Comparison of ENCODE assay signal across 8 cellular contexts in genomic region chr1:26862781-26863676, GRCh38. TPM values are rescaled to one million over a fixed set of nuclear protein-coding genes. Genes with fewer than 3 reads are reported as not detected.
DNase-seq lines count a peak whose midpoint lies in the region; ATAC-seq, FAIRE-seq and TF ChIP-seq lines count a peak whose summit lies in the region.

Gene SFN, plus strand, starts transcription at chr1:26863149. Its CDS starts 64 bp downstream, at chr1:26863213.

- no peak for TF ChIP-seq RAD21 in HepG2 (CRISPR knock-in tag; IDR thresholded peaks at IDR 0.05)

- TF ChIP-seq CTCF in C4-2B (conservative IDR thresholded peaks at IDR 0.05) (no peak; the same call in 1 of the 2 replicates), RWPE2 (IDR thresholded peaks at IDR 0.05; ENCODE audit: poor library complexity, severe bottlenecking) (peak; percentile 94), astrocyte of the cerebellum (IDR thresholded peaks at IDR 0.05; ENCODE audit: low read depth, low read length, missing control alignments) (peak; percentile 20), HepG2 (CRISPR knock-in tag; IDR thresholded peaks at IDR 0.05) (peak; percentile 73)

- TF ChIP-seq EP300 in HepG2 (IDR thresholded peaks at IDR 0.05; ENCODE audit: low read depth in 2 of 2, low read length in 2 of 2) (no peak), HepG2 (CRISPR knock-in tag; IDR thresholded peaks at IDR 0.05; ENCODE audit: borderline replicate concordance) (no peak)

- H3K4me1 ChIP-seq in HUES48 (ENCODE audit: control insufficient read depth, insufficient read depth, low read length) (peaks cover 3% of the 10 kb centered on the region), RWPE2 (ENCODE audit: insufficient read depth, poor library complexity, severe bottlenecking) (peaks cover 54% of the 10 kb centered on the region), HepG2 (ENCODE audit: insufficient read depth, low read length) (peaks cover 54% of the 10 kb centered on the region)

- no peaks in the 10 kb centered on the region for H3K79me2 ChIP-seq in HepG2 (ENCODE audit: insufficient read depth, low read length)

- H2AFZ ChIP-seq in HepG2 (ENCODE audit: low read length): no peak within 1 kb of the TSS

- peak; percentile 46 to 74; a peak in 3 of 4 replicates for TF ChIP-seq POLR2A in HepG2 (IDR thresholded peaks at IDR 0.05; ENCODE audit: insufficient read depth in 1 of 2, low read depth in 2 of 2, low read length in 2 of 2)

- H3K27me3 ChIP-seq in HUES48 (ENCODE audit: control insufficient read depth, insufficient read depth, low read length) (peaks cover 11% of the 10 kb centered on the region), RWPE2 (ENCODE audit: insufficient read depth, poor library complexity, severe bottlenecking) (no peaks in the 10 kb centered on the region), HepG2 (ENCODE audit: control insufficient read depth in 1 of 2, insufficient read depth in 2 of 2, low read length in 2 of 2) (no peaks in the 10 kb centered on the region)

- ATAC-seq in RWPE2 (ENCODE audit: low read depth): peak; percentile 59
- ATAC-seq in HepG2: peak; percentile 41
- ATAC-seq in stimulated activated naive B cell treated with anti-CD40 and anti-IgM and Interleukin-4, amounts not matched to agents 10 μg/mL and 1 μg/mL and 100 μg/mL, for 72 hours (replicated peaks): no peak
- no peak for ATAC-seq in HG02885 (IDR thresholded peaks at IDR 0.05; ENCODE audit: poor library complexity, unreplicated experiment)
- no peak for ATAC-seq in GM21367 (IDR thresholded peaks at IDR 0.05; ENCODE audit: unreplicated experiment)

- intact Hi-C loops in HepG2 (cut with micrococcal nuclease; ENCODE audit: unreplicated experiment): no loop called here

- H3K27me3 Mint-ChIP-seq in stimulated activated naive B cell treated with anti-CD40 and anti-IgM and Interleukin-4, amounts not matched to agents 10 μg/mL and 1 μg/mL and 100 μg/mL, for 72 hours: no peaks in the 10 kb centered on the region

- 52% methylated on average over 25 of the region's 37 CpGs for WGBS in HepG2 (ENCODE audit: low lambda C conversion rate)

- CTCF ChIA-PET in HepG2 (lab: Yijun Ruan, JAX; ENCODE audit: low intra/inter-chr PET ratio, low total read pairs): no interaction called here

- peaks cover 17 to 32% of the 10 kb centered on the region in 2 donors for H3K4me1 Mint-ChIP-seq in stimulated activated naive B cell treated with anti-CD40 and anti-IgM and Interleukin-4, amounts not matched to agents 10 μg/mL and 1 μg/mL and 100 μg/mL, for 72 hours

- FAIRE-seq in HepG2 (lab: Jason Lieb, UNC): peak; percentile 56

- peak within 1 kb of the TSS; percentile 98 for H3K27ac Mint-ChIP-seq in stimulated activated naive B cell treated with anti-CD40 and anti-IgM and Interleukin-4, amounts not matched to agents 10 μg/mL and 1 μg/mL and 100 μg/mL, for 72 hours

- H3K9me3 ChIP-seq in HUES48 (ENCODE audit: control insufficient read depth, insufficient read depth, low read length): no peaks in the 10 kb centered on the region
- H3K9me3 ChIP-seq in RWPE2 (ENCODE audit: severe bottlenecking): no peaks in the 10 kb centered on the region
- no peaks in the 10 kb centered on the region for H3K9me3 ChIP-seq in HepG2 (ENCODE audit: low read length)

- BruUV-seq in HepG2 (replicated peaks; lab: Mats Ljungman, UMichigan): TSS peak; percentile 68

- H3K27ac ChIP-seq in C4-2B (peak within 1 kb of the TSS; percentile 80), HUES48 (ENCODE audit: low read depth, low read length) (peak within 1 kb of the TSS; percentile 33), RWPE2 (ENCODE audit: poor library complexity, severe bottlenecking) (peak within 1 kb of the TSS; percentile 98), HepG2 (ENCODE audit: extremely low read length, insufficient read depth, low read length) (no peak within 1 kb of the TSS)

- peak within 1 kb of the TSS; percentile 92 for H3K4me3 ChIP-seq in HUES48 (ENCODE audit: low read depth, low read length)
- H3K4me3 ChIP-seq in RWPE2 (ENCODE audit: severe bottlenecking): peak within 1 kb of the TSS; percentile 80
- H3K4me3 ChIP-seq in astrocyte of the cerebellum (ENCODE audit: low read depth, low read length): no peak within 1 kb of the TSS
- peak within 1 kb of the TSS; percentile 61 to 72 (median 65) for H3K4me3 ChIP-seq in HepG2 (replicated peaks in 1 of 3; ENCODE audit: insufficient read depth in 1 of 3, low read depth in 2 of 3, low read length in 3 of 3)

- in situ Hi-C loops in astrocyte of the cerebellum (cut with HindIII; ENCODE audit: low sequenced_read_pairs): no loop called here
- in situ Hi-C loops in HepG2 (cut with HindIII; ENCODE audit: extremely low pct_ligation_motif_present, low pct_unique_long_range_greater_than_20kb): no loop called here

- H3K9ac ChIP-seq in HUES48 (ENCODE audit: low read depth, low read length): no peak within 1 kb of the TSS
- peak within 1 kb of the TSS; percentile 61 for H3K9ac ChIP-seq in HepG2 (ENCODE audit: insufficient read depth, low read depth, low read length)

- no peaks in the 10 kb centered on the region for H4K20me1 ChIP-seq in HepG2 (ENCODE audit: insufficient read depth, low read length)

- no peaks in the 10 kb centered on the region for H3K36me3 ChIP-seq in HUES48 (ENCODE audit: control insufficient read depth, insufficient read depth, low read length)
- peaks cover 15% of the 10 kb centered on the region for H3K36me3 ChIP-seq in RWPE2 (ENCODE audit: low read depth)
- H3K36me3 ChIP-seq in HepG2 (replicated peaks in 1 of 2; ENCODE audit: control insufficient read depth in 1 of 2, insufficient read depth in 2 of 2, low read length in 2 of 2): no peaks in the 10 kb centered on the region

- peak within 1 kb of the TSS; percentile 97 to 99 for H3K4me3 Mint-ChIP-seq in stimulated activated naive B cell treated with anti-CD40 and anti-IgM and Interleukin-4, amounts not matched to agents 10 μg/mL and 1 μg/mL and 100 μg/mL, for 72 hours

- POLR2A ChIA-PET in HepG2 (lab: Yijun Ruan, JAX): interaction anchor here (0.5 to 1.4 kb wide), 2 partner anchors 21 to 128 kb away, joined by 3 to 5 read pairs; no protein-coding TSS in a partner anchor

- peak; percentile 96 for DNase-seq in RWPE2 (ENCODE audit: low spot score)
- DNase-seq in astrocyte of the cerebellum (ENCODE audit: low read depth): no peak
- DNase-seq in HepG2 (ENCODE audit: low spot score): peak; percentile 85
- no peak for DNase-seq in stimulated activated naive B cell treated with anti-CD40 and anti-IgM and Interleukin-4, amounts not matched to agents 10 μg/mL and 1 μg/mL and 100 μg/mL, for 72 hours

- peak within 1 kb of the TSS; percentile 99 for H3K4me2 ChIP-seq in HepG2 (ENCODE audit: low read depth, low read length)

- H3K9me3 Mint-ChIP-seq in stimulated activated naive B cell treated with anti-CD40 and anti-IgM and Interleukin-4, amounts not matched to agents 10 μg/mL and 1 μg/mL and 100 μg/mL, for 72 hours: no peaks in the 10 kb centered on the region

- H3K36me3 Mint-ChIP-seq in stimulated activated naive B cell treated with anti-CD40 and anti-IgM and Interleukin-4, amounts not matched to agents 10 μg/mL and 1 μg/mL and 100 μg/mL, for 72 hours: peaks cover 0 to 3% of the 10 kb centered on the region in 2 donors

TF ChIP-seq in HepG2, 621 proteins besides CTCF, POLR2A, EP300 and RAD21 (continues in another document):
- TF ChIP-seq DNMT1 (CRISPR knock-in tag; IDR thresholded peaks at IDR 0.05) (peak; percentile 49; the same call in 1 of the 2 replicates), RFXANK (CRISPR knock-in tag; IDR thresholded peaks at IDR 0.05) (no peak), ISX (CRISPR knock-in tag; conservative IDR thresholded peaks at IDR 0.05) (no peak), SP5 (CRISPR knock-in tag; IDR thresholded peaks at IDR 0.05; ENCODE audit: borderline replicate concordance, low read depth) (peak; percentile 58; the same call in 1 of the 2 replicates), ZNF30 (CRISPR knock-in tag; IDR thresholded peaks at IDR 0.05) (no peak), FOXA3 (CRISPR knock-in tag; IDR thresholded peaks at IDR 0.05) (0 out of 2 replicates have a peak, but pooled peaks have one; percentile 12), KDM5B (CRISPR knock-in tag; IDR thresholded peaks at IDR 0.05; ENCODE audit: borderline replicate concordance) (no peak), ZNF766 (CRISPR knock-in tag; IDR thresholded peaks at IDR 0.05; ENCODE audit: borderline replicate concordance) (no peak), ZMAT5 (CRISPR knock-in tag; IDR thresholded peaks at IDR 0.05; ENCODE audit: borderline replicate concordance, low read depth) (no peak), SALL1 (CRISPR knock-in tag; IDR thresholded peaks at IDR 0.05) (peak; percentile 43; the same call in 1 of the 2 replicates), ARID2 (CRISPR knock-in tag; IDR thresholded peaks at IDR 0.05; ENCODE audit: borderline replicate concordance) (0 out of 2 replicates have a peak, but pooled peaks have one; percentile 23)

RNA-seq across cellular contexts. Expression of gene SFN, which starts in this region (rescaled TPM):
- total RNA-seq in HepG2 (2016; rRNA removed; fragmentation: Illumina TruSeq; extraction: Trizol): 5.6 and 6.8 TPM in 2 replicates
- 1.2 and 1.3 TPM in 2 replicates for total RNA-seq in HepG2 (2016; cell fraction: cytosol; rRNA removed; fragmentation: Illumina TruSeq; extraction: Trizol; ENCODE audit: low read depth)
- total RNA-seq in HepG2 (2016; cell fraction: insoluble cytoplasmic fraction; rRNA removed; fragmentation: Illumina TruSeq; extraction: Trizol): 6.1 and 6.5 TPM in 2 replicates
- 2.4 and 2.5 TPM in 2 replicates for total RNA-seq in HepG2 (2016; cell fraction: membrane; rRNA removed; fragmentation: Illumina TruSeq; extraction: Trizol)
- total RNA-seq in HepG2 (2016; cell fraction: nucleus; rRNA removed; fragmentation: Illumina TruSeq; extraction: Trizol): 2.2 and 3.0 TPM in 2 replicates
- polyA plus RNA-seq in HepG2 (2011; rRNA removed): 4.0 and 4.3 TPM in 2 replicates
- polyA plus RNA-seq in HepG2 (2011; cell fraction: cytosol; rRNA removed): 2.8 and 3.9 TPM in 2 replicates
- 1.8 and 2.5 TPM in 2 replicates for polyA plus RNA-seq in HepG2 (2011; cell fraction: nucleus; rRNA removed)
- 4.0 and 4.4 TPM in 2 replicates for polyA plus RNA-seq in HepG2 (2012)
- polyA plus RNA-seq in HepG2 (2016; cell fraction: cytosol; fragmentation: Illumina TruSeq; extraction: Trizol; ENCODE audit: low read depth): 1.4 and 1.6 TPM in 2 replicates
- polyA plus RNA-seq in HepG2 (2016; cell fraction: insoluble cytoplasmic fraction; fragmentation: Illumina TruSeq; extraction: Trizol; ENCODE audit: low read depth): 9.2 and 11.4 TPM in 2 replicates
- 2.1 and 2.5 TPM in 2 replicates for polyA plus RNA-seq in HepG2 (2016; cell fraction: membrane; fragmentation: Illumina TruSeq; extraction: Trizol; ENCODE audit: low read depth)
- 4.6 and 6.2 TPM in 2 replicates for polyA plus RNA-seq in HepG2 (2016; cell fraction: nucleus; fragmentation: Illumina TruSeq; extraction: Trizol; ENCODE audit: insufficient read depth, low read depth)
- 2.2 and 119 TPM in 2 replicates for polyA minus RNA-seq in HepG2 (2011; rRNA and poly(A)+ RNA removed; ENCODE audit: low replicate concordance)
- polyA minus RNA-seq in HepG2 (2011; cell fraction: cytosol; rRNA and poly(A)+ RNA removed): 3.0 and 4.8 TPM in 2 replicates
- 0.37 and 1.7 TPM in 2 replicates for polyA minus RNA-seq in HepG2 (2011; cell fraction: nucleus; rRNA and poly(A)+ RNA removed)

Comparison
In these comparisons a context has a peak if more than half of its experiments do, and no peak if none do; other contexts are left out.
1. ATAC-seq: peak in RWPE2 (single experiment) and HepG2 (single experiment); none in stimulated activated naive B cell treated with anti-CD40 and anti-IgM and Interleukin-4, amounts not matched to agents 10 μg/mL and 1 μg/mL and 100 μg/mL, for 72 hours (0 of 2), HG02885 (single experiment) and GM21367 (single experiment).
2. DNase-seq: peak in RWPE2 (single experiment) and HepG2 (single experiment); none in astrocyte of the cerebellum (single experiment) and stimulated activated naive B cell treated with anti-CD40 and anti-IgM and Interleukin-4, amounts not matched to agents 10 μg/mL and 1 μg/mL and 100 μg/mL, for 72 hours (single experiment).